28 cellular contexts compared by ENCODE assay signal in genomic region chr1:207314836-207315235, GRCh38. TPM values are rescaled to one million over a fixed set of nuclear protein-coding genes. Genes with fewer than 3 reads are reported as not detected.
A peak's percentile ranks its signal among the peaks of the same experiment; 100 is the strongest.
DNase-seq lines count a peak whose midpoint lies in the region; ATAC-seq lines count a peak whose summit lies in the region.
"Had no signal": no experiment of that assay in that cellular context is flagged by ENCODE, and none has a peak within 500 bp of the region (broad histone marks: within the 10 kb centered on the region; RNA-seq: fewer than 3 reads in every experiment).

No MANE protein-coding gene starts in this region.

- peaks cover 3% of the 10 kb centered on the region for H3K4me1 Mint-ChIP-seq in activated T-helper 17 cell treated with anti-CD3 and anti-CD28 coated beads, Interleukin-2, amount 50 U/mL, for 72 hours

- DNase-seq in NCI-H82 (lab: John Stamatoyannopoulos, UW), result peak; percentile 55
- peak; percentile 37 for DNase-seq in amniotic epithelial cell (ENCODE audit: low read depth)
- peak; percentile 72 for DNase-seq in fibroblast of peridontal ligament (ENCODE audit: extremely low read depth)
- DNase-seq in activated naive CD4-positive, alpha-beta T cell treated with Interleukin-2 at 50 U/mL for 16 hours, result no peak
- DNase-seq in NCI-H69 (lab: John Stamatoyannopoulos, UW), result no peak
- DNase-seq: CD8-positive, alpha-beta T cell; DMS 273 treated with DMSO at 0.1 percent for 48 hours; DMS79; EL; GDM1; Karpas-422; NCI-H1092 treated with DMSO at 0.1 percent for 48 hours; NCI-H1436; NCI-H187 treated with DMSO at 0.1 percent for 48 hours; NCI-H2171 treated with DMSO at 0.1 percent for 48 hours; NCI-H345; NCI-H510A treated with DMSO at 0.1 percent for 48 hours; NCI-H748 treated with DMSO at 0.1 percent for 48 hours; NK-92 treated with Interleukin-12 subunit alpha and Interleukin-12 subunit beta, amount 100 ng/mL, for 24 hours; PC-9; Right ventricle myocardium superior had no signal

- no peak overlapping the region for H3K27ac Mint-ChIP-seq in activated T-helper 17 cell treated with anti-CD3 and anti-CD28 coated beads, Interleukin-2, amount 50 U/mL, for 72 hours
- H3K27ac Mint-ChIP-seq: B cell; CD8-positive, alpha-beta T cell had no signal

- H3K36me3 Mint-ChIP-seq in activated T-helper 17 cell treated with anti-CD3 and anti-CD28 coated beads, Interleukin-2, amount 50 U/mL, for 72 hours (ENCODE audit: low read depth), result no peaks in the 10 kb centered on the region
- H3K36me3 Mint-ChIP-seq: CD8-positive, alpha-beta T cell had no signal

- H3K27me3 Mint-ChIP-seq in activated T-helper 17 cell treated with anti-CD3 and anti-CD28 coated beads, Interleukin-2, amount 50 U/mL, for 72 hours, result no peaks in the 10 kb centered on the region
- H3K27me3 Mint-ChIP-seq: B cell had no signal

- no peaks in the 10 kb centered on the region for H3K9me3 Mint-ChIP-seq in activated T-helper 17 cell treated with anti-CD3 and anti-CD28 coated beads, Interleukin-2, amount 50 U/mL, for 72 hours
- H3K9me3 Mint-ChIP-seq: CD8-positive, alpha-beta T cell had no signal

- no peak overlapping the region for H3K4me3 ChIP-seq in urinary bladder (ENCODE audit: low read depth, low read length)
- H3K4me3 ChIP-seq: GM12878, PC-9, SJSA1 had no signal

- no peak for ATAC-seq in activated T-helper 17 cell treated with anti-CD3 and anti-CD28 coated beads, Interleukin-2, amount 50 U/mL, for 72 hours (replicated peaks)
- ATAC-seq: CD8-positive, alpha-beta T cell; GM12878; HCT116 had no signal

- H3K36me3 ChIP-seq in urinary bladder (ENCODE audit: insufficient read depth), result no peaks in the 10 kb centered on the region
- H3K36me3 ChIP-seq: SJSA1 had no signal

- H3K4me1 ChIP-seq in urinary bladder (ENCODE audit: insufficient read depth), result no peaks in the 10 kb centered on the region

- H3K4me3 Mint-ChIP-seq in activated T-helper 17 cell treated with anti-CD3 and anti-CD28 coated beads, Interleukin-2, amount 50 U/mL, for 72 hours, result no peak overlapping the region
- H3K4me3 Mint-ChIP-seq: B cell; CD8-positive, alpha-beta T cell had no signal

- H3K27ac ChIP-seq in urinary bladder (ENCODE audit: low read depth), result peak overlapping the region; percentile 23
- H3K27ac ChIP-seq: HL-60, SJSA1 had no signal

RNA-seq across cellular contexts. Expression of gene CD55, which starts 6.6 kb away (rescaled TPM):
- 108 TPM for total RNA-seq in urinary bladder
- 83.1 TPM for polyA plus RNA-seq in urinary bladder
- total RNA-seq in activated T-helper 17 cell treated with anti-CD3 and anti-CD28 coated beads, Interleukin-2, amount 50 U/mL, for 72 hours, result 10 to 100 TPM; 29.0 to 61.8 TPM

Comparison
In these comparisons a context has a peak if more than half of its experiments do, and no peak if none do; other contexts are left out.
1. DNase-seq: peak in NCI-H82 (single experiment), amniotic epithelial cell (single experiment) and fibroblast of peridontal ligament (single experiment); none in activated naive CD4-positive, alpha-beta T cell treated with Interleukin-2 at 50 U/mL for 16 hours (single experiment) and NCI-H69 (single experiment).